ENCODE assay signal across 16 cellular contexts in the genomic region with DNA sequence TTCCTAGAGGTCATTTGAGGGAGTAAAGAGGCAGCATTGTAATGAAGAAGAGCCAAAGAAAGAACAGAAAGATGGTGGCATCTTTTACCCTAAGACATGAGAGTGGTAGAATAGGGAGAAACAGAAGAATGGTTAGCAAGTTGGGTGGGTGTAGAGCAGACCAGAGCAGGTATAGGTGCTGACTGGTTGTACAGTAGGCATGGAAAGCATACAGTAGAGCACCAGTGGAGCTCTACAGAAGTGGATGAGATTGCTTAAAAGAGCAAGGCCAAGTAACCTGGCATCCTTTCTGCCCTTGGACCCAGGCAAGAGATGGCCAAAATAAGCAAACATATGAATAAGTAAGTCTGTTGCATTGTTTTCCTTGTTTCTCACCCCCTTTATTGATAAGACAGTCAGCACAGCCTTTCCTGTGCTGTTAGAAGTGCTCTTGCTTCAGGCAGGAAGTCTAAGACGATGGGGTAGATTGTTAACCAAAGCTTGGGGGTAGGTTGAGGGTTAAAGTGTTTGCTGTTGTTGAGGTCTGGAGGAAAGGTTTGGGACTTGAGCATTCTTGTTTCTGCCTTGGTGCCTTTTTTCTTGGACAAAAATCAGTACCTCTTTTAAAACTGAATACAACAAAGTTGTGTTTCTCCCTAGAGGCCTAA.
"Had no signal": no experiment of that assay in that cellular context is flagged by ENCODE, and none has a peak within 500 bp of the region (broad histone marks: within the 10 kb centered on the region; RNA-seq: fewer than 3 reads in every experiment).

No MANE protein-coding gene starts in this region.

- H3K4me3 Mint-ChIP-seq: activated CD4-positive, alpha-beta memory T cell treated with anti-CD3 and anti-CD28 coated beads for 36 hours; activated naive CD4-positive, alpha-beta T cell treated with anti-CD3 and anti-CD28 coated beads for 36 hours; activated T-helper 1 cell treated with anti-CD3 and anti-CD28 coated beads, Interleukin-12 subunit alpha, Interleukin-12 subunit beta, Interleukin-2, Interleukin-4 antibody, amounts not matched to agents 30 ng/mL and 10 ng/mL and 1 ng/mL, durations not matched to agents 14 hours and 24 hours and 36 hours; brain had no signal

- H3K27ac ChIP-seq: esophagus muscularis mucosa, foreskin keratinocyte, neutrophil, stomach, thyroid gland had no signal

- H3K4me3 ChIP-seq: esophagus muscularis mucosa, stomach, thyroid gland had no signal

- H3K4me1 ChIP-seq: thyroid gland had no signal

- DNase-seq: activated CD4-positive, alpha-beta memory T cell treated with anti-CD3 and anti-CD28 coated beads for 36 hours; activated CD4-positive, CD25-positive, alpha-beta regulatory T cell treated with anti-CD3 and anti-CD28 coated beads, Interleukin-2, amount 50 U/mL, for 72 hours; activated naive CD4-positive, alpha-beta T cell treated with anti-CD3 and anti-CD28 coated beads for 36 hours; amniotic stem cell; cerebellar nuclear complex; foreskin keratinocyte; kidney; left ventricle myocardium superior; SK-N-SH; stomach; thyroid gland had no signal

- ATAC-seq: foreskin keratinocyte, left ventricle myocardium superior had no signal

- H3K36me3 ChIP-seq: neutrophil, thyroid gland had no signal

- H3K27me3 ChIP-seq: esophagus muscularis mucosa, foreskin keratinocyte, neutrophil, stomach, thyroid gland had no signal

- H3K9me2 ChIP-seq: SK-N-SH had no signal

- H3K27ac Mint-ChIP-seq: activated CD4-positive, alpha-beta memory T cell treated with anti-CD3 and anti-CD28 coated beads for 36 hours; activated naive CD4-positive, alpha-beta T cell treated with anti-CD3 and anti-CD28 coated beads for 36 hours; activated T-helper 1 cell treated with anti-CD3 and anti-CD28 coated beads, Interleukin-12 subunit alpha, Interleukin-12 subunit beta, Interleukin-2, Interleukin-4 antibody, amounts not matched to agents 30 ng/mL and 10 ng/mL and 1 ng/mL, durations not matched to agents 14 hours and 24 hours and 36 hours had no signal

- H3K9ac ChIP-seq: SK-N-SH had no signal

- H3K4me2 ChIP-seq: SK-N-SH had no signal

- H3K9me3 ChIP-seq: neutrophil, SK-N-SH, thyroid gland had no signal

- H3K27me3 Mint-ChIP-seq: activated CD4-positive, alpha-beta memory T cell treated with anti-CD3 and anti-CD28 coated beads for 36 hours; brain had no signal

- FAIRE-seq: kidney, urothelium cell line had no signal
